In the genomic region with DNA sequence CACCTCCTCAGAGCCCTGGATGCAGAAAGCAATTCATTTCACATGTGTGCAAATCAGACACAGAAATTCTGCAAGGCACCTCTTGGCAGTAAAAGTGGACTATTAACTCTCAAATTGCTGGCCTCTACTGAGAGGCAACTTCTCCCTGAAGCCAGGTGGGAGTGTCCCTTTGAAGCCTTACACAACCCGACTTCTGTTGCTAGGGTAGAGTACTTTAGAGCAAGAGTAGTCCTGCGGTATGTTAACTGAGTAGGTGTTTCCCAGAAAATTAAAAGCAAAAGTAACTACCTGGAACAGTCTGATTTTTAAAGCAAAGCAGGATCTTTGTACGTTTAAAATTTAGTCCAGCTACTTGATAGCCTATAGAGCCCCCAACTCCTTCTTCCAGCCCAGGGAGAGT, we compare ENCODE assay signal across 28 cellular contexts.
"Had no signal": no experiment of that assay in that cellular context is flagged by ENCODE, and none has a peak within 500 bp of the region (broad histone marks: within the 10 kb centered on the region; RNA-seq: fewer than 3 reads in every experiment).

No MANE protein-coding gene starts in this region.

- H3K9me3 ChIP-seq: heart left ventricle, left ventricle myocardium inferior, psoas muscle, right atrium auricular region, right lobe of liver, suprapubic skin, thoracic aorta, tibial artery, uterus had no signal

- H3K27me3 ChIP-seq: heart left ventricle, right atrium auricular region, right lobe of liver, suprapubic skin, tibial artery, uterus had no signal

- H3K36me3 ChIP-seq: heart left ventricle, left ventricle myocardium inferior, right atrium auricular region, right lobe of liver, suprapubic skin, thoracic aorta, tibial artery, uterus had no signal

- H2AFZ ChIP-seq: parathyroid adenoma had no signal

- H3K4me3 ChIP-seq: heart left ventricle, left ventricle myocardium inferior, psoas muscle, right atrium auricular region, right lobe of liver, smooth muscle cell, suprapubic skin, thoracic aorta, tibial artery, uterus had no signal

- H3K79me2 ChIP-seq: parathyroid adenoma had no signal

- H3K4me1 Mint-ChIP-seq: stimulated activated memory B cell treated with anti-CD40 and anti-IgM and Interleukin-4, amounts not matched to agents 10 μg/mL and 1 μg/mL and 100 μg/mL, for 72 hours had no signal

- H3K9me3 Mint-ChIP-seq: nephron; neural crest cell; stimulated activated memory B cell treated with anti-CD40 and anti-IgM and Interleukin-4, amounts not matched to agents 10 μg/mL and 1 μg/mL and 100 μg/mL, for 72 hours had no signal

- H3K4me1 ChIP-seq: heart left ventricle, left ventricle myocardium inferior, psoas muscle, right atrium auricular region, right lobe of liver, suprapubic skin, tibial artery, uterus had no signal

- H3K27ac Mint-ChIP-seq: immature natural killer cell; naive thymus-derived CD8-positive, alpha-beta T cell; stimulated activated memory B cell treated with anti-CD40 and anti-IgM and Interleukin-4, amounts not matched to agents 10 μg/mL and 1 μg/mL and 100 μg/mL, for 72 hours had no signal

- H3K36me3 Mint-ChIP-seq: immature natural killer cell; stimulated activated memory B cell treated with anti-CD40 and anti-IgM and Interleukin-4, amounts not matched to agents 10 μg/mL and 1 μg/mL and 100 μg/mL, for 72 hours had no signal

- H3K27me3 Mint-ChIP-seq: stimulated activated memory B cell treated with anti-CD40 and anti-IgM and Interleukin-4, amounts not matched to agents 10 μg/mL and 1 μg/mL and 100 μg/mL, for 72 hours had no signal

- H3K4me3 Mint-ChIP-seq: immature natural killer cell; nephron; neural crest cell; stimulated activated memory B cell treated with anti-CD40 and anti-IgM and Interleukin-4, amounts not matched to agents 10 μg/mL and 1 μg/mL and 100 μg/mL, for 72 hours had no signal

- H3K27ac ChIP-seq: heart left ventricle, left ventricle myocardium inferior, parathyroid adenoma, psoas muscle, right atrium auricular region, right lobe of liver, suprapubic skin, thoracic aorta, tibial artery, uterus had no signal

- H3K9ac ChIP-seq: parathyroid adenoma had no signal

- H3K4me2 ChIP-seq: smooth muscle cell had no signal

- ATAC-seq: heart left ventricle; left cardiac atrium; psoas muscle; right lobe of liver; stimulated activated memory B cell treated with anti-CD40 and anti-IgM and Interleukin-4, amounts not matched to agents 10 μg/mL and 1 μg/mL and 100 μg/mL, for 72 hours had no signal

- DNase-seq: heart left ventricle; hypothalamus; immature natural killer cell; kidney glomerular epithelial cell; left cardiac atrium; left ventricle myocardium inferior; mammary epithelial cell; mesenchymal stem cell; nucleus accumbens; psoas muscle; right lobe of liver; stimulated activated CD4-positive, alpha-beta T cell treated with anti-CD3 and anti-CD28 coated beads, Interleukin-1b, Interleukin-23, amount 100 ng/mL, for 48 hours; stimulated activated CD4-positive, alpha-beta T cell treated with anti-CD3 and anti-CD28 coated beads, Interleukin-2, amount 100 ng/mL, for 48 hours; stimulated activated CD4-positive, alpha-beta T cell treated with anti-CD3 and anti-CD28 coated beads, Interleukin-4, amount 100 ng/mL, for 4 hours; stimulated activated CD8-positive, alpha-beta memory T cell treated with anti-CD3 and anti-CD28 coated beads, Interleukin-4, amount 100 ng/mL, for 48 hours; stimulated activated naive CD4-positive, alpha-beta T cell treated with Interleukin-2 at 50 U/mL for 16 hours; tibial artery; trophoblast cell; uterus had no signal
